In genomic region chr12:989751-990278, GRCh38 we compare ENCODE assay signal across 8 cellular contexts. TPM values are rescaled to one million over a fixed set of nuclear protein-coding genes. Genes with fewer than 3 reads are reported as not detected.
DNase-seq lines count a peak whose midpoint lies in the region; ATAC-seq, FAIRE-seq and TF ChIP-seq lines count a peak whose summit lies in the region.

No MANE protein-coding gene starts in this region.

- peaks cover 5% of the 10 kb centered on the region for H3K27me3 Mint-ChIP-seq in T-helper 2 cell treated with Interferon-gamma antibody and Interleukin-4, amounts not matched to agents 5 μg/mL and 100 μg/mL, for 36 hours (ENCODE audit: low read depth)
- H3K27me3 Mint-ChIP-seq in activated T-cell treated with anti-CD3 and anti-CD28 coated beads, Interleukin-2, amount 50 U/mL, for 72 hours (ENCODE audit: low read depth), result no peaks in the 10 kb centered on the region

- peak overlapping the region; percentile 43 to 89 (median 69) for H3K4me3 ChIP-seq in pancreas

- 4 to 5% methylated on average over 9 of the region's 9 CpGs for WGBS in pancreas, 2 donors

- H3K27ac Mint-ChIP-seq in T-helper 2 cell treated with Interferon-gamma antibody and Interleukin-4, amounts not matched to agents 5 μg/mL and 100 μg/mL, for 36 hours, result peak overlapping the region; percentile 89
- H3K27ac Mint-ChIP-seq in activated T-cell treated with anti-CD3 and anti-CD28 coated beads, Interleukin-2, amount 50 U/mL, for 72 hours, result peak overlapping the region; percentile 68

- H3K9me3 Mint-ChIP-seq in T-helper 2 cell treated with Interferon-gamma antibody and Interleukin-4, amounts not matched to agents 5 μg/mL and 100 μg/mL, for 36 hours, result no peaks in the 10 kb centered on the region
- no peaks in the 10 kb centered on the region for H3K9me3 Mint-ChIP-seq in activated T-cell treated with anti-CD3 and anti-CD28 coated beads, Interleukin-2, amount 50 U/mL, for 72 hours

- peak overlapping the region; percentile 90 for H3K4me3 Mint-ChIP-seq in T-helper 2 cell treated with Interferon-gamma antibody and Interleukin-4, amounts not matched to agents 5 μg/mL and 100 μg/mL, for 36 hours
- H3K4me3 Mint-ChIP-seq in activated T-cell treated with anti-CD3 and anti-CD28 coated beads, Interleukin-2, amount 50 U/mL, for 72 hours, result peak overlapping the region; percentile 84

- intact Hi-C loops in pancreas (cut with DNase I), result no loop called here

- H3K4me1 Mint-ChIP-seq in T-helper 2 cell treated with Interferon-gamma antibody and Interleukin-4, amounts not matched to agents 5 μg/mL and 100 μg/mL, for 36 hours (ENCODE audit: low read depth), result peaks cover 33% of the 10 kb centered on the region
- peaks cover 44% of the 10 kb centered on the region for H3K4me1 Mint-ChIP-seq in activated T-cell treated with anti-CD3 and anti-CD28 coated beads, Interleukin-2, amount 50 U/mL, for 72 hours (ENCODE audit: low read depth)

- FAIRE-seq in frontal cortex (lab: Jason Lieb, UNC), result no peak
- no peak for FAIRE-seq in pancreas (lab: Jason Lieb, UNC)
- FAIRE-seq in GM19239 (lab: Jason Lieb, UNC), result no peak

- peak overlapping the region; percentile 96 to 99 (median 98) for H3K27ac ChIP-seq in pancreas

- no peak for TF ChIP-seq CTCF in pancreas (IDR thresholded peaks at IDR 0.05)

- no peaks in the 10 kb centered on the region for H3K36me3 ChIP-seq in pancreas

- no peak for DNase-seq in T-helper 2 cell treated with Interferon-gamma antibody and Interleukin-4, amounts not matched to agents 5 μg/mL and 100 μg/mL, for 36 hours (ENCODE audit: low spot score)
- no peak for DNase-seq in T-helper 2 cell
- DNase-seq in NCI-H1694 (lab: John Stamatoyannopoulos, UW), result peak; percentile 49
- no peak for DNase-seq in activated T-cell treated with anti-CD3 and anti-CD28 coated beads, Interleukin-2, amount 50 U/mL, for 72 hours
- peak; percentile 28 to 39 for DNase-seq in frontal cortex (ENCODE audit: low spot score in 2 of 2)
- DNase-seq in pancreas, result peak in 2 of 6 donors; percentile 8 to 18
- no peak for DNase-seq in activated effector memory CD4-positive, alpha-beta T cell treated with Interleukin-2 at 50 U/mL for 16 hours
- DNase-seq in GM19239 (ENCODE audit: insufficient read length, low spot score), result no peak

- H3K27me3 ChIP-seq in pancreas, result no peaks in the 10 kb centered on the region

- no peaks in the 10 kb centered on the region for H3K36me3 Mint-ChIP-seq in T-helper 2 cell treated with Interferon-gamma antibody and Interleukin-4, amounts not matched to agents 5 μg/mL and 100 μg/mL, for 36 hours (ENCODE audit: low read depth)
- peaks cover 0 to 5% of the 10 kb centered on the region in 2 donors for H3K36me3 Mint-ChIP-seq in activated T-cell treated with anti-CD3 and anti-CD28 coated beads, Interleukin-2, amount 50 U/mL, for 72 hours (ENCODE audit: insufficient read depth in 2 of 2)

- H3K4me1 ChIP-seq in pancreas, result peaks cover 3 to 19% (median 15%) of the 10 kb centered on the region in 3 donors

- no peaks in the 10 kb centered on the region for H3K9me3 ChIP-seq in pancreas

- no peak for ATAC-seq in activated T-cell treated with anti-CD3 and anti-CD28 coated beads, Interleukin-2, amount 50 U/mL, for 72 hours (replicated peaks in 1 of 2)
- peak in 2 of 4 donors; percentile 6 to 41 for ATAC-seq in pancreas

RNA-seq across cellular contexts. Expression of gene ERC1, which starts 1.2 kb away (rescaled TPM):
- total RNA-seq in activated T-cell treated with anti-CD3 and anti-CD28 coated beads, Interleukin-2, amount 50 U/mL, for 72 hours, result 10 to 100 TPM; 27.5 to 28.9 TPM
- total RNA-seq in frontal cortex, result 128 TPM
- total RNA-seq in pancreas, result 10 to 100 TPM; 17.9 to 41.4 (median 21.4) TPM
- polyA plus RNA-seq in pancreas, result 1 to 10 TPM; 4.1 to 5.5 TPM

RNA-seq across cellular contexts. Expression of gene RAD52, which starts 40.3 kb away (rescaled TPM):
- total RNA-seq in activated T-cell treated with anti-CD3 and anti-CD28 coated beads, Interleukin-2, amount 50 U/mL, for 72 hours, result 10 to 100 TPM; 12.1 to 18.1 TPM
- total RNA-seq in frontal cortex, result 10.6 TPM
- 10 to 100 TPM in 1 of 6 donors, 1 to 10 TPM in 5; 5.0 to 11.8 (median 6.5) TPM for total RNA-seq in pancreas
- 10 to 100 TPM; 13.3 to 15.5 TPM for polyA plus RNA-seq in pancreas

Comparison
In these comparisons a context has a peak if more than half of its experiments do, and no peak if none do; other contexts are left out.
1. DNase-seq: peak in NCI-H1694 (single experiment) and frontal cortex (2 of 2); none in T-helper 2 cell treated with Interferon-gamma antibody and Interleukin-4, amounts not matched to agents 5 μg/mL and 100 μg/mL, for 36 hours (single experiment), T-helper 2 cell (0 of 5), activated T-cell treated with anti-CD3 and anti-CD28 coated beads, Interleukin-2, amount 50 U/mL, for 72 hours (0 of 2), activated effector memory CD4-positive, alpha-beta T cell treated with Interleukin-2 at 50 U/mL for 16 hours (single experiment) and GM19239 (single experiment).